Comparison of ENCODE assay signal across 1 cellular context in the genomic region with DNA sequence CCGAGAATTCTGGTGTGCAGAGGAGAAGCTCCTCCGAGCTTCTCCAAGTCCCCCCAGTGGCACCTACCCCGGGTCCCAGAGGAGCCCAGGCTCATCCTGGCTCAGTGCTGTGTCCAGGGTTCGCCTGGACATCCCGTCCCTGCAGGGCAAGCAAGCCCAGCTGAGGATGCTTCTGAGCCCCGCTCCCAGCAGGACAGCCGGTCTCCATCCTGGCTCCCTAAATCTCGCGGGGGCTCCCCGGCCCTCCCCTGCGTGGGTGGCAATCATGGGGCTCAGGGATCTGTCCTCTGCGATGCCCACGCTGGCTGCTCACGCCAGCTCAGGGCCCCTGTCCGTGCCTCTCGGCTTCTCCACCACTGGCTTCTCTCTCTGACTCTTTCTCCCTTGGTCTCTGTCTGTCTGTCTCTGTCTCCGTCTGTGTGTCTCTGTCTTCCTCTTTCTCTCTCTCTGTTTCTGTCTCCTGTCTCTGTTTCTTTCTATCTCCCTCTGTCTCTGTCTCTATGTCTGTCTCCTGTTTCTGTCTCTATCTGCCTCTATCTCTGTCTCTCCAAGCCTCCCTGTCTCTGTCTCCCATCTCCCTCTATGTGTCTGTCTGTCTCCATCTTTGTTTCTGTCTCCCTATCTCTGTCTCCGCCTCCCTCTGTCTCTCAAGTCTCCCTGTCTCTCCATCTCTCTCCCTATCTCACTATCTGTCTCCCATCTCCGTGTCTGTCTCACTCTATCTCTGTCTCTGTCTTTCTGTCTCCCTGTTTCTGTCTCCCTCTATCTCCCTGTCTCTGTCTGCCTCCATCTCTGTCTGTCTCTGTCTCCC.
TF ChIP-seq lines count a peak whose summit lies in the region.

No MANE protein-coding gene starts in this region.

TF ChIP-seq in GM12878, 131 proteins besides CTCF, POLR2A, EP300 and RAD21:
- no peak for TF ChIP-seq CREB1 (IDR thresholded peaks at IDR 0.05; ENCODE audit: low read depth)
- TF ChIP-seq MTA2 (IDR thresholded peaks at IDR 0.05; ENCODE audit: low read depth) = no peak
- TF ChIP-seq, protein P1, sequence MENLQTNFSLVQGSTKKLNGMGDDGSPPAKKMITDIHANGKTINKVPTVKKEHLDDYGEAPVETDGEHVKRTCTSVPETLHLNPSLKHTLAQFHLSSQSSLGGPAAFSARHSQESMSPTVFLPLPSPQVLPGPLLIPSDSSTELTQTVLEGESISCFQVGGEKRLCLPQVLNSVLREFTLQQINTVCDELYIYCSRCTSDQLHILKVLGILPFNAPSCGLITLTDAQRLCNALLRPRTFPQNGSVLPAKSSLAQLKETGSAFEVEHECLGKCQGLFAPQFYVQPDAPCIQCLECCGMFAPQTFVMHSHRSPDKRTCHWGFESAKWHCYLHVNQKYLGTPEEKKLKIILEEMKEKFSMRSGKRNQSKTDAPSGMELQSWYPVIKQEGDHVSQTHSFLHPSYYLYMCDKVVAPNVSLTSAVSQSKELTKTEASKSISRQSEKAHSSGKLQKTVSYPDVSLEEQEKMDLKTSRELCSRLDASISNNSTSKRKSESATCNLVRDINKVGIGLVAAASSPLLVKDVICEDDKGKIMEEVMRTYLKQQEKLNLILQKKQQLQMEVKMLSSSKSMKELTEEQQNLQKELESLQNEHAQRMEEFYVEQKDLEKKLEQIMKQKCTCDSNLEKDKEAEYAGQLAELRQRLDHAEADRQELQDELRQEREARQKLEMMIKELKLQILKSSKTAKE (IDR thresholded peaks at IDR 0.05; ENCODE audit: low read depth, poor library complexity, severe bottlenecking) = no peak
- TF ChIP-seq BACH1 (IDR thresholded peaks at IDR 0.05; ENCODE audit: borderline replicate concordance) = no peak
- no peak for TF ChIP-seq E2F8 (IDR thresholded peaks at IDR 0.05; ENCODE audit: low read depth, partially characterized antibody)
- TF ChIP-seq SIN3A (IDR thresholded peaks at IDR 0.05; ENCODE audit: low read depth, low read length) = no peak
- TF ChIP-seq, protein P2, sequence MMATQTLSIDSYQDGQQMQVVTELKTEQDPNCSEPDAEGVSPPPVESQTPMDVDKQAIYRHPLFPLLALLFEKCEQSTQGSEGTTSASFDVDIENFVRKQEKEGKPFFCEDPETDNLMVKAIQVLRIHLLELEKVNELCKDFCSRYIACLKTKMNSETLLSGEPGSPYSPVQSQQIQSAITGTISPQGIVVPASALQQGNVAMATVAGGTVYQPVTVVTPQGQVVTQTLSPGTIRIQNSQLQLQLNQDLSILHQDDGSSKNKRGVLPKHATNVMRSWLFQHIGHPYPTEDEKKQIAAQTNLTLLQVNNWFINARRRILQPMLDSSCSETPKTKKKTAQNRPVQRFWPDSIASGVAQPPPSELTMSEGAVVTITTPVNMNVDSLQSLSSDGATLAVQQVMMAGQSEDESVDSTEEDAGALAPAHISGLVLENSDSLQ (IDR thresholded peaks at IDR 0.05) = no peak
- no peak for TF ChIP-seq ZNF217 (IDR thresholded peaks at IDR 0.05)
- TF ChIP-seq POLR2AphosphoS5 (IDR thresholded peaks at IDR 0.05; ENCODE audit: low read length) = 0 out of 2 replicates have a peak, but pooled peaks have one; percentile 15
- TF ChIP-seq SRF (IDR thresholded peaks at IDR 0.05; ENCODE audit: low read depth in 2 of 2, low read length in 2 of 2) = no peak
- no peak for TF ChIP-seq NFIC (IDR thresholded peaks at IDR 0.05; ENCODE audit: low read depth, low read length)
- TF ChIP-seq RUNX3 (IDR thresholded peaks at IDR 0.05; ENCODE audit: low read length) = no peak
- TF ChIP-seq, protein P3, sequence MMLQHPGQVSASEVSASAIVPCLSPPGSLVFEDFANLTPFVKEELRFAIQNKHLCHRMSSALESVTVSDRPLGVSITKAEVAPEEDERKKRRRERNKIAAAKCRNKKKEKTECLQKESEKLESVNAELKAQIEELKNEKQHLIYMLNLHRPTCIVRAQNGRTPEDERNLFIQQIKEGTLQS (IDR thresholded peaks at IDR 0.05; ENCODE audit: borderline replicate concordance, extremely low read depth, low read depth, low read length) = no peak
- TF ChIP-seq SP1 (IDR thresholded peaks at IDR 0.05; ENCODE audit: low read depth, low read length) = no peak
- peak; percentile 72; the same call in 1 of the 2 replicates for TF ChIP-seq POLR2AphosphoS2 (IDR thresholded peaks at IDR 0.05; ENCODE audit: low read depth, low read length)
- no peak for TF ChIP-seq WRNIP1 (IDR thresholded peaks at IDR 0.05; ENCODE audit: borderline replicate concordance, low read depth, low read length)
- no peak for TF ChIP-seq IKZF2 (IDR thresholded peaks at IDR 0.05)
- no peak for TF ChIP-seq PAX8 (IDR thresholded peaks at IDR 0.05)
